10 cellular contexts compared by ENCODE assay signal in the genomic region with DNA sequence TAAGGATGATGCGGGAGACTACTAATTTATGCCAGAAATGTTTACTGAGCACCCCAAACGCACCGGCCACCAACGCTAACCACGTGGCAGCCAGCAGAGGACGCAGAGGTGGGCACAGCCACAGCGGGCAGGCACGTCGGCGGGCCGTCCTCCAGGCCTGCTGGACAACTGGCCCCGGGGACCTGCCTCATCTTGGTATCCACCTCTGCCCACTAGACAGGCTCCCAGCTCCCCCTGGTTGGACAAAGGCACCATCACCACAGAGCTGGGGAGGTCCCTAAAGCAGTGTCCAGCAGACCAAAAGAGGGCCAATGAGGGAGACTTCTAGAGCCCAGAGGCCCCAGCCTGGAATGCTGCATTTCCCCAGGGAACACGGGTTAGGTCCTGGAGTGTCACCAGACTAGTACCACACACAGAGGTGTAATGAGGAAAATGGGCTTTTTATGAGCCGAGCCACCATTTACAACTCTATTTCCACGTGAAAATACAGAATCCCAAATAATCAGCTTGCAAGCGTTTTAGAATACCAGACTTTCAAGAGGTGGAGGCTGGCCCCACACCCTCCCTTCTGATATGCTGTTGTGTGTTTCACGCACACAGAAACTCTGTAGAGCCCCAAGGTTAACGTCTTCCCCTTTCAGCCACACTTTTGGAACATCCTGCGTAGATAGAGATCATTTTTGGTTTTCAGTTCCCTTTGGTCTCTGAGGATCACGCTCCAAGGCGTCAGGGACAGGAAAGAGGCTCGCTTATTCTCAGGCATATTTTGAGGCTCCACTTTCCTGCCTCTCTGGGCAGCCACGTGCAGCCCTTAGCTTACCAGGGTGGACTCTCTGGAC. TPM values are rescaled to one million over a fixed set of nuclear protein-coding genes. Genes with fewer than 3 reads are reported as not detected.
DNase-seq lines count a peak whose midpoint lies in the region; ATAC-seq, FAIRE-seq and TF ChIP-seq lines count a peak whose summit lies in the region.
"Had no signal": no experiment of that assay in that cellular context is flagged by ENCODE, and none has a peak within 500 bp of the region (broad histone marks: within the 10 kb centered on the region; RNA-seq: fewer than 3 reads in every experiment).

No MANE protein-coding gene starts in this region.

- H3K27me3 ChIP-seq in IMR-90 (ENCODE audit: control insufficient read depth, insufficient read depth, low read length) (no peaks in the 10 kb centered on the region), hepatocyte (no peaks in the 10 kb centered on the region)
- H3K27me3 ChIP-seq: tibial artery had no signal

- WGBS in IMR-90 (ENCODE audit: extremely low coverage in 2 of 2, insufficient read length in 1 of 2), 2 experiments, result 94% methylated on average over 14 of the region's 23 CpGs; no CpG with 5 or more reads in 1 of the 2 experiments
- 86% methylated on average over 22 of the region's 23 CpGs for WGBS in hepatocyte (ENCODE audit: low lambda C conversion rate, missing lambda C conversion rate)

- H2AK5ac ChIP-seq in IMR-90 (ENCODE audit: low read depth, low read length), result no peak overlapping the region

- H3K79me1 ChIP-seq in IMR-90 (ENCODE audit: low read depth in 1 of 2, low read length in 2 of 2), result no peaks in the 10 kb centered on the region

- H3K9me3 Mint-ChIP-seq in activated naive CD4-positive, alpha-beta T cell treated with anti-CD3 and anti-CD28 coated beads for 36 hours, result no peaks in the 10 kb centered on the region

- H3K27ac Mint-ChIP-seq in activated naive CD4-positive, alpha-beta T cell treated with anti-CD3 and anti-CD28 coated beads for 36 hours, result no peak overlapping the region

- peaks cover 4% of the 10 kb centered on the region for H3K4me1 Mint-ChIP-seq in activated naive CD4-positive, alpha-beta T cell treated with anti-CD3 and anti-CD28 coated beads for 36 hours (ENCODE audit: low read depth)

- H3K27me3 Mint-ChIP-seq in activated naive CD4-positive, alpha-beta T cell treated with anti-CD3 and anti-CD28 coated beads for 36 hours (ENCODE audit: low read depth), result no peaks in the 10 kb centered on the region

- no peaks in the 10 kb centered on the region; the same call in 1 of the 2 replicates for H3K9me1 ChIP-seq in IMR-90 (ENCODE audit: insufficient read depth, low read length)

- no peak overlapping the region for H3K27ac ChIP-seq in IMR-90 (ENCODE audit: insufficient read depth, low read length)
- H3K27ac ChIP-seq in hepatocyte, result no peak overlapping the region
- H3K27ac ChIP-seq: tibial artery had no signal

- H3K14ac ChIP-seq in IMR-90 (replicated peaks; ENCODE audit: low read depth, low read length), result no peak overlapping the region

- H4K20me1 ChIP-seq in IMR-90 (ENCODE audit: insufficient read depth, low read length), result no peaks in the 10 kb centered on the region
- no peaks in the 10 kb centered on the region for H4K20me1 ChIP-seq in hepatocyte (ENCODE audit: insufficient read depth, poor library complexity, severe bottlenecking)

- H3K4ac ChIP-seq in IMR-90 (ENCODE audit: low read depth, low read length), result no peak overlapping the region

- TF ChIP-seq CTCF in IMR-90 (conservative IDR thresholded peaks at IDR 0.05; ENCODE audit: low read depth, low read length), result no peak
- no peak for TF ChIP-seq CTCF in hepatocyte (IDR thresholded peaks at IDR 0.05; ENCODE audit: poor library complexity)

- H3K9ac ChIP-seq in IMR-90 (ENCODE audit: low read depth, low read length), result no peak overlapping the region

- TF ChIP-seq POLR2A in IMR-90 (IDR thresholded peaks at IDR 0.05; ENCODE audit: low read depth, low read length), result no peak

- H2BK120ac ChIP-seq in IMR-90 (ENCODE audit: low read depth, low read length), result no peak overlapping the region

- no peak overlapping the region for H2BK15ac ChIP-seq in IMR-90 (ENCODE audit: low read depth, low read length)

- H3K36me3 Mint-ChIP-seq in activated naive CD4-positive, alpha-beta T cell treated with anti-CD3 and anti-CD28 coated beads for 36 hours (ENCODE audit: low read depth), result no peaks in the 10 kb centered on the region

- H3K9me2 ChIP-seq in hepatocyte (replicated peaks; ENCODE audit: insufficient read depth), result no peaks in the 10 kb centered on the region

- no peaks in the 10 kb centered on the region for H3K79me2 ChIP-seq in hepatocyte

- no peak overlapping the region for H3K4me3 Mint-ChIP-seq in activated naive CD4-positive, alpha-beta T cell treated with anti-CD3 and anti-CD28 coated beads for 36 hours

- no peak overlapping the region for H3K23ac ChIP-seq in IMR-90 (ENCODE audit: low read depth, low read length)

- FAIRE-seq in HTR-8/SVneo (lab: Jason Lieb, UNC), result no peak

- H3K4me2 ChIP-seq in IMR-90 (ENCODE audit: low read depth, low read length), result no peak overlapping the region
- no peak overlapping the region for H3K4me2 ChIP-seq in hepatocyte

- H2AFZ ChIP-seq in IMR-90 (replicated peaks; ENCODE audit: low read length, poor library complexity) (no peak overlapping the region), hepatocyte (no peak overlapping the region)

- intact Hi-C loops in IMR-90 (cut with micrococcal nuclease), result no loop called here
- intact Hi-C loops in activated naive CD4-positive, alpha-beta T cell treated with anti-CD3 and anti-CD28 coated beads for 36 hours (cut with micrococcal nuclease), result no loop called here

- H4K8ac ChIP-seq in IMR-90 (ENCODE audit: low read depth in 2 of 2, low read length in 2 of 2), result no peak overlapping the region

- H3K4me1 ChIP-seq in IMR-90 (ENCODE audit: control insufficient read depth, insufficient read depth, low read length) (no peaks in the 10 kb centered on the region), hepatocyte (ENCODE audit: insufficient read depth) (peaks cover 7% of the 10 kb centered on the region)
- H3K4me1 ChIP-seq: tibial artery had no signal

- no peaks in the 10 kb centered on the region for H3K9me3 ChIP-seq in IMR-90 (ENCODE audit: control insufficient read depth, insufficient read depth, low read length)
- H3K9me3 ChIP-seq in hepatocyte (ENCODE audit: low read depth), result no peaks in the 10 kb centered on the region
- H3K9me3 ChIP-seq: tibial artery had no signal

- H3K18ac ChIP-seq in IMR-90 (ENCODE audit: low read depth, low read length), result no peak overlapping the region

- ATAC-seq in GM18502 (IDR thresholded peaks at IDR 0.05; ENCODE audit: poor library complexity, unreplicated experiment) (peak; percentile 57), GM21528 (IDR thresholded peaks at IDR 0.05; ENCODE audit: low FRiP score, unreplicated experiment) (peak; percentile 49), IMR-90 (ENCODE audit: low read depth) (no peak)

- peaks cover 6% of the 10 kb centered on the region; the same call in 1 of the 2 replicates for H3K36me3 ChIP-seq in IMR-90 (ENCODE audit: control insufficient read depth, insufficient read depth, low read length)
- H3K36me3 ChIP-seq in hepatocyte (replicated peaks; ENCODE audit: insufficient read depth, low read depth), result no peaks in the 10 kb centered on the region

- H2BK20ac ChIP-seq in IMR-90 (ENCODE audit: low read depth, low read length), result no peak overlapping the region

- H3K56ac ChIP-seq in IMR-90 (ENCODE audit: extremely low read depth, insufficient read depth, low read length), result no peak overlapping the region

- DNase-seq in IMR-90, result no peak
- DNase-seq in globus pallidus (ENCODE audit: low spot score), result peak; percentile 51
- DNase-seq in HTR-8/SVneo (ENCODE audit: insufficient read length, low spot score), result no peak
- DNase-seq in NCI-H1436 (lab: John Stamatoyannopoulos, UW), result no peak
- no peak for DNase-seq in hepatocyte (ENCODE audit: low spot score)
- no peak for DNase-seq in activated naive CD4-positive, alpha-beta T cell treated with anti-CD3 and anti-CD28 coated beads for 36 hours
- DNase-seq: EL, tibial artery had no signal

- no peak overlapping the region for H4K5ac ChIP-seq in IMR-90 (ENCODE audit: low read depth, low read length)

- in situ Hi-C loops in IMR-90 (cut with MboI; ENCODE audit: low sequenced_read_pairs), result no loop called here

- peak overlapping the region; percentile 70 for H2AK9ac ChIP-seq in IMR-90 (replicated peaks; ENCODE audit: low read depth, low read length, poor library complexity)

- no TSS peak for BruUV-seq in IMR-90 (replicated peaks; lab: Mats Ljungman, UMichigan)

- no peak for TF ChIP-seq RAD21 in IMR-90 (IDR thresholded peaks at IDR 0.05; ENCODE audit: low read length)

- dilution Hi-C loops in IMR-90 (cut with HindIII; ENCODE audit: low sequenced_read_pairs, unreplicated experiment), result no loop called here

- POLR2A ChIA-PET in IMR-90 (lab: Charles Lee; ENCODE audit: unreplicated experiment), result no interaction called here

- CTCF ChIA-PET in IMR-90 (lab: Yijun Ruan, JAX), result no interaction called here
- CTCF ChIA-PET in activated naive CD4-positive, alpha-beta T cell treated with anti-CD3 and anti-CD28 coated beads for 36 hours (lab: Charles Lee), result interaction anchor here (1.6 kb wide), 1 partner anchor 13 kb away, joined by 5 read pairs; no protein-coding TSS in a partner anchor

- H3K4me3 ChIP-seq in IMR-90 (ENCODE audit: insufficient read depth, low read depth, low read length), result no peak overlapping the region
- H3K4me3 ChIP-seq in hepatocyte, result no peak overlapping the region
- H3K4me3 ChIP-seq: tibial artery had no signal

- H4K91ac ChIP-seq in IMR-90 (ENCODE audit: insufficient read depth, low read depth, low read length), result no peak overlapping the region

- H2BK5ac ChIP-seq in IMR-90 (ENCODE audit: low read depth, low read length, poor library complexity, severe bottlenecking), result no peak overlapping the region

TF ChIP-seq in IMR-90, 13 proteins besides CTCF, POLR2A, EP300 and RAD21:
- TF ChIP-seq RFX5 (IDR thresholded peaks at IDR 0.05; ENCODE audit: low read depth, low read length), result no peak
- TF ChIP-seq, protein P1, sequence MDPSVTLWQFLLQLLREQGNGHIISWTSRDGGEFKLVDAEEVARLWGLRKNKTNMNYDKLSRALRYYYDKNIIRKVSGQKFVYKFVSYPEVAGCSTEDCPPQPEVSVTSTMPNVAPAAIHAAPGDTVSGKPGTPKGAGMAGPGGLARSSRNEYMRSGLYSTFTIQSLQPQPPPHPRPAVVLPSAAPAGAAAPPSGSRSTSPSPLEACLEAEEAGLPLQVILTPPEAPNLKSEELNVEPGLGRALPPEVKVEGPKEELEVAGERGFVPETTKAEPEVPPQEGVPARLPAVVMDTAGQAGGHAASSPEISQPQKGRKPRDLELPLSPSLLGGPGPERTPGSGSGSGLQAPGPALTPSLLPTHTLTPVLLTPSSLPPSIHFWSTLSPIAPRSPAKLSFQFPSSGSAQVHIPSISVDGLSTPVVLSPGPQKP (IDR thresholded peaks at IDR 0.05; ENCODE audit: borderline replicate concordance, low read depth, low read length), result no peak
- no peak for TF ChIP-seq CEBPB (IDR thresholded peaks at IDR 0.05; ENCODE audit: low read depth, low read length)
- no peak for TF ChIP-seq RCOR1 (IDR thresholded peaks at IDR 0.05; ENCODE audit: insufficient replicate concordance, low read length)

RNA-seq across cellular contexts. Expression of a gene that starts 23.7 kb away (rescaled TPM):
- 59.4 and 69.5 TPM in 2 replicates for total RNA-seq in IMR-90 (2012; rRNA removed)
- 240 and 272 TPM in 2 replicates for polyA plus RNA-seq in IMR-90 (2012; rRNA removed)
- polyA plus RNA-seq in IMR-90 (2012; cell fraction: cytosol; rRNA removed), result 79.6 and 204 TPM in 2 replicates
- polyA plus RNA-seq in IMR-90 (2012; cell fraction: nucleus; rRNA removed; ENCODE audit: low replicate concordance), result 82.1 and 146 TPM in 2 replicates
- 34.5 and 41.6 TPM in 2 replicates for total RNA-seq in hepatocyte
- polyA plus RNA-seq in hepatocyte, result 55.5 and 72.3 TPM in 2 replicates
- total RNA-seq in activated naive CD4-positive, alpha-beta T cell treated with anti-CD3 and anti-CD28 coated beads for 36 hours, result 10 to 100 TPM; 53.0 to 63.7 TPM
